In the genomic region with DNA sequence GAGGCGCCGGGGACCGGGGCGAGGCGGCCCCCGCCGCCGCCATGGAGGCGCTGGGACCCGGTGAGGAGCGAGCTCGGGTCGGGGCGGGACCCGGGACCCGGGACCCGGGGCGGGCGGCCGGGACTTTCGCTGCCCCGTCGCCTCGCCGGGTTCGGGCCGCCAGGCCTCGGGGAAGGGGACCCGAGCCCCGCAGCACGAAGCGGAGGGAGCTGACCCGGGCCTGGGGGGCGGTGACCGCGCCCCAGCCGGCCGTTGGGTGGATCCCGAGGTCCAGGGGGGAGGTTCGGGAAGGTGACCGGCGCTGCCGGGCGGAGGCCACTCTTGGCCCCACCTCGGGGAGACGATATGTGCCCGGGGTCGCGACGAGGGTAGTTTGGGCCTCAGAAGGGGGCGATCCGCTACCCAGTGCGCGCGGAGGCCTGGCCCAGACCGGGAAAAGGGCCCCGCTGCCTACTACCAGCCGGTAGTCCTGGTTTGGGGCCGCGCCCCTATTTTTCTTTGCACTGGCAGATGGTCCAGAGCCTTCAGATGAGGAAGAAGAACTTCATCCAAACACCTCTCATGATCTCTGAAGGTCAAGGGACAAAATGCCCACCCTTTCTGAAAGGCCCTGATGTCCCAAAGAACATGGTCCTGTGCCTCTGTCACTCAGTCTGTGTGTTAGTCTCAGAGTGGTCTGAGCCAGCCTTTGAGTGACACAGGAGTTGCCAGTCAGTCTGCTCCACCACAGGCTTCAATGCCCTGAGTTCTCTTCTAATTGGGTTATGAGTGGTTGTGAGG, we compare ENCODE assay signal across 8 cellular contexts. TPM values are rescaled to one million over a fixed set of nuclear protein-coding genes. Genes with fewer than 3 reads are reported as not detected.
DNase-seq lines count a peak whose midpoint lies in the region; TF ChIP-seq lines count a peak whose summit lies in the region.

No MANE protein-coding gene starts in this region.

- peak overlapping the region; percentile 98 for H2AFZ ChIP-seq in Karpas-422 (ENCODE audit: low read length)

- H3K4me1 ChIP-seq in Karpas-422 (ENCODE audit: low read length), result peaks cover 9% of the 10 kb centered on the region
- peaks cover 21 to 39% (median 26%) of the 10 kb centered on the region in 3 donors for H3K4me1 ChIP-seq in esophagus squamous epithelium
- peaks cover 8% of the 10 kb centered on the region for H3K4me1 ChIP-seq in thymus (ENCODE audit: control insufficient read depth, insufficient read depth, low read length)

- H3K79me2 ChIP-seq in Karpas-422 (ENCODE audit: low read length), result no peaks in the 10 kb centered on the region

- H3K27ac ChIP-seq in Karpas-422 (ENCODE audit: low read length), result no peak overlapping the region
- H3K27ac ChIP-seq in esophagus squamous epithelium, result peak overlapping the region; percentile 89 to 95 (median 91)
- H3K27ac ChIP-seq in thymus (ENCODE audit: low read depth), result peak overlapping the region; percentile 46

- no peaks in the 10 kb centered on the region for H3K9me2 ChIP-seq in Karpas-422 (replicated peaks; ENCODE audit: insufficient read depth, low read length)

- peak; percentile 3 for DNase-seq in NCI-H1436 treated with DMSO at 0.1 percent for 48 hours (lab: John Stamatoyannopoulos, UW)
- DNase-seq in NCI-H1436 (lab: John Stamatoyannopoulos, UW), result no peak
- peak; percentile 48 for DNase-seq in Karpas-422
- peak; percentile 64 for DNase-seq in activated CD8-positive, alpha-beta memory T cell treated with anti-CD3 and anti-CD28 coated beads, Interleukin-2, amount 50 U/mL, for 48 hours
- no peak for DNase-seq in esophagus squamous epithelium (lab: John Stamatoyannopoulos, UW)
- peak; percentile 14 for DNase-seq in mucosa of gallbladder (ENCODE audit: low spot score)
- no peak for DNase-seq in SHP77 treated with DMSO at 0.1 percent for 48 hours (lab: John Stamatoyannopoulos, UW)

- peak overlapping the region; percentile 86 for H3K9ac ChIP-seq in Karpas-422 (ENCODE audit: low read length)

- TF ChIP-seq CTCF in esophagus squamous epithelium (IDR thresholded peaks at IDR 0.05), result no peak

- TF ChIP-seq POLR2A in esophagus squamous epithelium (IDR thresholded peaks at IDR 0.05), result peak in 1 of 4 donors; percentile 26

- H3K9me3 ChIP-seq in Karpas-422 (ENCODE audit: low read length), result no peaks in the 10 kb centered on the region
- no peaks in the 10 kb centered on the region for H3K9me3 ChIP-seq in esophagus squamous epithelium
- no peaks in the 10 kb centered on the region for H3K9me3 ChIP-seq in thymus (ENCODE audit: control insufficient read depth)

- H3K27me3 ChIP-seq in Karpas-422 (ENCODE audit: low read length) (no peaks in the 10 kb centered on the region), esophagus squamous epithelium (no peaks in the 10 kb centered on the region), thymus (ENCODE audit: control insufficient read depth, insufficient read depth) (no peaks in the 10 kb centered on the region)

- peak overlapping the region; percentile 88 for H3K4me2 ChIP-seq in Karpas-422 (ENCODE audit: low read depth, low read length, poor library complexity, severe bottlenecking)

- no peaks in the 10 kb centered on the region for H3K36me3 ChIP-seq in Karpas-422 (ENCODE audit: insufficient read depth, low read length)
- H3K36me3 ChIP-seq in esophagus squamous epithelium, result no peaks in the 10 kb centered on the region
- no peaks in the 10 kb centered on the region for H3K36me3 ChIP-seq in thymus (ENCODE audit: control insufficient read depth, insufficient read depth)

- no peaks in the 10 kb centered on the region for H4K20me1 ChIP-seq in Karpas-422 (ENCODE audit: insufficient read depth, low read depth, low read length)

- intact Hi-C loops in esophagus squamous epithelium (cut with DNase I), result no loop called here

- 0% methylated on average over 7 of the region's 60 CpGs; no CpG with 5 or more reads in 1 of the 2 donors for WGBS in esophagus squamous epithelium, 2 donors
- under 1% methylated on average over 60 of the region's 60 CpGs for WGBS in thymus

- peak overlapping the region; percentile 80 for H3K4me3 ChIP-seq in Karpas-422 (ENCODE audit: low read length)
- peak overlapping the region; percentile 64 to 94 (median 81) for H3K4me3 ChIP-seq in esophagus squamous epithelium
- H3K4me3 ChIP-seq in thymus (ENCODE audit: low read length), result peak overlapping the region; percentile 86

RNA-seq across cellular contexts. Expression of a gene that starts 0.8 kb away (rescaled TPM):
- 7.6 and 9.8 TPM in 2 replicates for total RNA-seq in Karpas-422 (2014; rRNA removed; shearing (Covaris generic); ENCODE audit: low replicate concordance)
- total RNA-seq in esophagus squamous epithelium (10 to 100 TPM in 1 of 4 donors, 1 to 10 TPM in 3; 4.6 to 18.1 (median 7.5) TPM), mucosa of gallbladder (19.3 TPM)
- 10.2 TPM for polyA plus RNA-seq in thymus

RNA-seq across cellular contexts. Expression of a gene that starts 38.8 kb away (rescaled TPM):
- total RNA-seq in Karpas-422 (2014; rRNA removed; shearing (Covaris generic); ENCODE audit: low replicate concordance), result 7.0 and 13.8 TPM in 2 replicates
- total RNA-seq in esophagus squamous epithelium, result 1 to 10 TPM; 1.3 to 9.7 (median 4.4) TPM
- 0.95 TPM for total RNA-seq in mucosa of gallbladder
- 0.23 TPM for polyA plus RNA-seq in thymus

Comparison
In these comparisons a context has a peak if more than half of its experiments do, and no peak if none do; other contexts are left out.
1. DNase-seq: peak in NCI-H1436 treated with DMSO at 0.1 percent for 48 hours (single experiment), Karpas-422 (single experiment), activated CD8-positive, alpha-beta memory T cell treated with anti-CD3 and anti-CD28 coated beads, Interleukin-2, amount 50 U/mL, for 48 hours (single experiment) and mucosa of gallbladder (single experiment); none in NCI-H1436 (single experiment), esophagus squamous epithelium (single experiment) and SHP77 treated with DMSO at 0.1 percent for 48 hours (single experiment).
2. Peak in every context shown above with its lines, with median percentiles within 50 percentile points of each other: H3K4me3 ChIP-seq.